Comparison of ENCODE assay signal across 8 cellular contexts in genomic region chr15:42549782-42550392, GRCh38. TPM values are rescaled to one million over a fixed set of nuclear protein-coding genes. Genes with fewer than 3 reads are reported as not detected.
DNase-seq lines count a peak whose midpoint lies in the region; ATAC-seq and TF ChIP-seq lines count a peak whose summit lies in the region.

No MANE protein-coding gene starts in this region.

- DNase-seq in heart left ventricle (no peak), cardiac septum (ENCODE audit: low spot score) (no peak), immature natural killer cell (no peak), upper lobe of left lung (no peak), NCI-H774 (lab: John Stamatoyannopoulos, UW) (no peak), NCI-H1048 (lab: John Stamatoyannopoulos, UW) (no peak)
- DNase-seq in activated CD4-positive, alpha-beta memory T cell treated with anti-CD3 and anti-CD28 coated beads, Interleukin-2, amount 10 ng/mL, durations not matched to agents 7 days and 5 days, result no peak

- H3K9me3 ChIP-seq in heart left ventricle, result no peaks in the 10 kb centered on the region
- no peaks in the 10 kb centered on the region for H3K9me3 ChIP-seq in upper lobe of left lung

- peaks cover 44% of the 10 kb centered on the region for H3K36me3 Mint-ChIP-seq in activated CD4-positive, alpha-beta memory T cell treated with anti-CD3 and anti-CD28 coated beads, Interleukin-2, amount 10 ng/mL, durations not matched to agents 7 days and 5 days (ENCODE audit: low read depth)
- peaks cover 0 to 5% (median 2%) of the 10 kb centered on the region in 3 donors for H3K36me3 Mint-ChIP-seq in immature natural killer cell

- ATAC-seq in heart left ventricle (no peak), upper lobe of left lung (ENCODE audit: low FRiP score in 2 of 2) (no peak), GM18498 (IDR thresholded peaks at IDR 0.05; ENCODE audit: unreplicated experiment) (no peak)

- no peaks in the 10 kb centered on the region for H3K9me3 Mint-ChIP-seq in activated CD4-positive, alpha-beta memory T cell treated with anti-CD3 and anti-CD28 coated beads, Interleukin-2, amount 10 ng/mL, durations not matched to agents 7 days and 5 days
- H3K9me3 Mint-ChIP-seq in immature natural killer cell, result peaks cover 0 to 1% (median 0%) of the 10 kb centered on the region in 6 donors

- peak overlapping the region in 6 of 12 donors; percentile 86 to 96 (median 91) for H3K27ac ChIP-seq in heart left ventricle
- peak overlapping the region in 3 of 4 donors; percentile 10 to 98 (median 98) for H3K27ac ChIP-seq in upper lobe of left lung

- H3K4me3 ChIP-seq in heart left ventricle, result peak overlapping the region in 9 of 12 donors; percentile 74 to 98 (median 90)
- H3K4me3 ChIP-seq in upper lobe of left lung, result peak overlapping the region in 3 of 4 donors; percentile 69 to 99 (median 94)

- peaks cover 66% of the 10 kb centered on the region for H3K4me1 Mint-ChIP-seq in activated CD4-positive, alpha-beta memory T cell treated with anti-CD3 and anti-CD28 coated beads, Interleukin-2, amount 10 ng/mL, durations not matched to agents 7 days and 5 days
- H3K4me1 Mint-ChIP-seq in immature natural killer cell, result peaks cover 35 to 73% of the 10 kb centered on the region in 2 donors

- intact Hi-C loops in heart left ventricle (cut with DNase I) (loop anchor here in 9 of 10 donors (2.0 to 10.0 kb wide), 5 partner anchors 53 to 105 kb away; partner anchors contain the start of gene SNAP23 (in 2 of the 9)), cardiac septum (cut with DNase I) (loop anchor here (2.0 to 5.0 kb wide), 3 partner anchors 25 to 102 kb away; partner anchors contain the start of gene STARD9)

- no peak for TF ChIP-seq CTCF in heart left ventricle (IDR thresholded peaks at IDR 0.05)
- no peak for TF ChIP-seq CTCF in upper lobe of left lung (IDR thresholded peaks at IDR 0.05)

- H3K36me3 ChIP-seq in heart left ventricle, result peaks cover 0 to 21% (median under 1%) of the 10 kb centered on the region in 9 donors
- H3K36me3 ChIP-seq in upper lobe of left lung, result peaks cover 0 to 8% (median 0%) of the 10 kb centered on the region in 4 donors

- H3K4me3 Mint-ChIP-seq in activated CD4-positive, alpha-beta memory T cell treated with anti-CD3 and anti-CD28 coated beads, Interleukin-2, amount 10 ng/mL, durations not matched to agents 7 days and 5 days, result peak overlapping the region; percentile 90
- peak overlapping the region; percentile 67 to 99 (median 78) for H3K4me3 Mint-ChIP-seq in immature natural killer cell

- peak overlapping the region; percentile 58 for H3K27ac Mint-ChIP-seq in activated CD4-positive, alpha-beta memory T cell treated with anti-CD3 and anti-CD28 coated beads, Interleukin-2, amount 10 ng/mL, durations not matched to agents 7 days and 5 days
- peak overlapping the region; percentile 2 to 89 (median 44) for H3K27ac Mint-ChIP-seq in immature natural killer cell

- TF ChIP-seq EP300 in upper lobe of left lung (IDR thresholded peaks at IDR 0.05), result no peak

- TF ChIP-seq POLR2A in heart left ventricle (IDR thresholded peaks at IDR 0.05), result no peak
- no peak for TF ChIP-seq POLR2A in upper lobe of left lung (IDR thresholded peaks at IDR 0.05)

- CTCF ChIA-PET in activated CD4-positive, alpha-beta memory T cell treated with anti-CD3 and anti-CD28 coated beads, Interleukin-2, amount 10 ng/mL, durations not matched to agents 7 days and 5 days (lab: Charles Lee), result no interaction called here

- POLR2A ChIA-PET in activated CD4-positive, alpha-beta memory T cell treated with anti-CD3 and anti-CD28 coated beads, Interleukin-2, amount 10 ng/mL, durations not matched to agents 7 days and 5 days (lab: Charles Lee), result interaction anchor here (1.0 to 4.0 kb wide), 11 partner anchors 13 to 276 kb away, joined by 3 to 44 read pairs (median 10); partner anchors contain the start of genes CDAN1, STARD9 and ZNF106

- H3K27me3 Mint-ChIP-seq in activated CD4-positive, alpha-beta memory T cell treated with anti-CD3 and anti-CD28 coated beads, Interleukin-2, amount 10 ng/mL, durations not matched to agents 7 days and 5 days, result no peaks in the 10 kb centered on the region
- peaks cover 7 to 14% (median 12%) of the 10 kb centered on the region in 3 donors for H3K27me3 Mint-ChIP-seq in immature natural killer cell (ENCODE audit: low read depth in 3 of 3)

- 80 to 83% (median 81%) methylated on average over 11 of the region's 11 CpGs for WGBS in heart left ventricle, 4 donors
- 65 to 69% methylated on average over 11 of the region's 11 CpGs for WGBS in upper lobe of left lung, 2 donors

- peaks cover 0 to 53% (median 22%) of the 10 kb centered on the region in 12 donors for H3K4me1 ChIP-seq in heart left ventricle
- peaks cover 26 to 44% (median 32%) of the 10 kb centered on the region in 4 donors for H3K4me1 ChIP-seq in upper lobe of left lung

- H3K27me3 ChIP-seq in heart left ventricle (no peaks in the 10 kb centered on the region), upper lobe of left lung (no peaks in the 10 kb centered on the region)

RNA-seq across cellular contexts. Expression of gene HAUS2, which starts 1.2 kb away (rescaled TPM):
- total RNA-seq in heart left ventricle, result 10 to 100 TPM; 10.5 to 27.8 (median 13.7) TPM
- 10 to 100 TPM in 1 of 2 donors, 1 to 10 TPM in 1; 8.6 to 18.9 TPM for polyA plus RNA-seq in heart left ventricle
- total RNA-seq in cardiac septum, result 14.7 TPM
- total RNA-seq in activated CD4-positive, alpha-beta memory T cell treated with anti-CD3 and anti-CD28 coated beads, Interleukin-2, amount 10 ng/mL, durations not matched to agents 7 days and 5 days, result 10 to 100 TPM; 35.1 to 35.8 TPM
- 10 to 100 TPM; 18.5 to 37.0 (median 31.5) TPM for polyA plus RNA-seq in immature natural killer cell
- 10 to 100 TPM; 10.2 to 31.9 (median 20.5) TPM for total RNA-seq in upper lobe of left lung

RNA-seq across cellular contexts. Expression of gene LRRC57, which starts 1.3 kb away (rescaled TPM):
- total RNA-seq in heart left ventricle (10 to 100 TPM; 10.6 to 25.9 (median 20.0) TPM), cardiac septum (16.9 TPM), upper lobe of left lung (10 to 100 TPM; 24.0 to 48.2 (median 31.2) TPM)
- polyA plus RNA-seq in heart left ventricle (10 to 100 TPM in 1 of 2 donors, 1 to 10 TPM in 1; 5.2 to 13.7 TPM), immature natural killer cell (10 to 100 TPM in 1 of 3 donors, 1 to 10 TPM in 2; 1.2 to 14.0 (median 8.6) TPM)
- 10 to 100 TPM; 21.2 to 23.5 TPM for total RNA-seq in activated CD4-positive, alpha-beta memory T cell treated with anti-CD3 and anti-CD28 coated beads, Interleukin-2, amount 10 ng/mL, durations not matched to agents 7 days and 5 days

RNA-seq across cellular contexts. Expression of gene STARD9, which starts 25.5 kb away (rescaled TPM):
- total RNA-seq in heart left ventricle (10 to 100 TPM in 1 of 9 donors, 1 to 10 TPM in 8; 4.3 to 10.3 (median 8.0) TPM), cardiac septum (9.2 TPM), upper lobe of left lung (100 to 1,000 TPM in 1 of 6 donors, 10 to 100 TPM in 5; 14.6 to 141 (median 28.8) TPM)
- polyA plus RNA-seq in heart left ventricle (10 to 100 TPM in 1 of 2 donors, 1 to 10 TPM in 1; 3.7 to 11.1 TPM), immature natural killer cell (1 to 10 TPM in 2 of 3 donors, not detected in 1; 1.1 to 2.3 TPM)
- 1 to 10 TPM; 8.2 TPM for total RNA-seq in activated CD4-positive, alpha-beta memory T cell treated with anti-CD3 and anti-CD28 coated beads, Interleukin-2, amount 10 ng/mL, durations not matched to agents 7 days and 5 days

RNA-seq across cellular contexts. Expression of gene SNAP23, which starts 54.5 kb away (rescaled TPM):
- 10 to 100 TPM; 29.9 to 74.8 (median 43.3) TPM for total RNA-seq in heart left ventricle
- polyA plus RNA-seq in heart left ventricle, result 10 to 100 TPM; 28.6 to 37.6 TPM
- total RNA-seq in cardiac septum, result 48.2 TPM
- 10 to 100 TPM; 46.0 to 49.1 TPM for total RNA-seq in activated CD4-positive, alpha-beta memory T cell treated with anti-CD3 and anti-CD28 coated beads, Interleukin-2, amount 10 ng/mL, durations not matched to agents 7 days and 5 days
- polyA plus RNA-seq in immature natural killer cell, result 10 to 100 TPM; 79.2 to 95.4 (median 85.8) TPM
- total RNA-seq in upper lobe of left lung, result 100 to 1,000 TPM in 1 of 6 donors, 10 to 100 TPM in 5; 47.3 to 108 (median 63.7) TPM

RNA-seq across cellular contexts. Expression of gene ZNF106, which starts 58.9 kb away (rescaled TPM):
- 100 to 1,000 TPM; 335 to 999 (median 717) TPM for total RNA-seq in heart left ventricle
- polyA plus RNA-seq in heart left ventricle, result 100 to 1,000 TPM; 135 to 196 TPM
- 691 TPM for total RNA-seq in cardiac septum
- 10 to 100 TPM; 43.6 to 47.8 TPM for total RNA-seq in activated CD4-positive, alpha-beta memory T cell treated with anti-CD3 and anti-CD28 coated beads, Interleukin-2, amount 10 ng/mL, durations not matched to agents 7 days and 5 days
- 10 to 100 TPM; 20.3 to 65.5 (median 21.7) TPM for polyA plus RNA-seq in immature natural killer cell
- 100 to 1,000 TPM in 2 of 6 donors, 10 to 100 TPM in 4; 67.0 to 130 (median 93.0) TPM for total RNA-seq in upper lobe of left lung
